Comparison of ENCODE assay signal across 20 cellular contexts in genomic region chr14:55803506-55804197, GRCh38.
DNase-seq lines count a peak whose midpoint lies in the region; ATAC-seq, FAIRE-seq and TF ChIP-seq lines count a peak whose summit lies in the region.
"Had no signal": no experiment of that assay in that cellular context is flagged by ENCODE, and none has a peak within 500 bp of the region (broad histone marks: within the 10 kb centered on the region; RNA-seq: fewer than 3 reads in every experiment).

No MANE protein-coding gene starts in this region.

- peaks cover 10% of the 10 kb centered on the region for H3K9me3 Mint-ChIP-seq in dendritic cell treated with granulocyte-macrophage colony-stimulating factor and Interleukin-4, amounts not matched to agents 40 ng/mL and 50 ng/mL, for 4 days

- peak overlapping the region; percentile 65 for H3K27ac Mint-ChIP-seq in dendritic cell treated with granulocyte-macrophage colony-stimulating factor and Interleukin-4, amounts not matched to agents 40 ng/mL and 50 ng/mL, for 4 days
- H3K27ac Mint-ChIP-seq: activated naive CD8-positive, alpha-beta T cell had no signal

- peak; percentile 85 for DNase-seq in HCT116 (ENCODE audit: low read depth, low spot score)
- DNase-seq in NCI-H69 (lab: John Stamatoyannopoulos, UW), result peak; percentile 52
- no peak for DNase-seq in GM12892 (ENCODE audit: insufficient read length)
- no peak for DNase-seq in left colon
- DNase-seq: CD4-positive, alpha-beta T cell; hippocampal formation; left ventricle myocardium superior; NCI-H2081 treated with DMSO at 0.1 percent for 48 hours; NCI-H774; RPMI8226; stimulated activated CD4-positive, alpha-beta T cell treated with anti-CD3 and anti-CD28 coated beads, Interleukin-4, amount 100 ng/mL, for 24 hours; T1000; transverse colon had no signal

- no peaks in the 10 kb centered on the region for H4K20me1 ChIP-seq in HCT116 (ENCODE audit: insufficient read depth)

- peak; percentile 7; the same call in 1 of the 2 replicates for TF ChIP-seq RAD21 in HCT116 (IDR thresholded peaks at IDR 0.05; ENCODE audit: low read depth)

- intact Hi-C loops in HCT116 (cut with micrococcal nuclease) (loop anchor here (1.0 to 5.0 kb wide), 2 partner anchors 221 to 355 kb away; partner anchors contain the start of gene KTN1), left colon (cut with DNase I, micrococcal nuclease) (no loop called here)
- intact Hi-C loops in dendritic cell treated with granulocyte-macrophage colony-stimulating factor and Interleukin-4, amounts not matched to agents 40 ng/mL and 50 ng/mL, for 4 days (cut with micrococcal nuclease), result no loop called here

- peak overlapping the region; percentile 71 for H3K4me2 ChIP-seq in HCT116 (ENCODE audit: low read length)

- POLR2A ChIA-PET in HCT116 (lab: Charles Lee), result interaction anchor here (0.9 kb wide), 1 partner anchor 9 kb away, joined by 3 read pairs; no protein-coding TSS in a partner anchor

- TF ChIP-seq CTCF in HCT116 (IDR thresholded peaks at IDR 0.05 in 2 of 3, conservative IDR thresholded peaks at IDR 0.05 in 1 of 3; ENCODE audit: borderline replicate concordance in 1 of 3, insufficient read depth in 1 of 3, low read depth in 2 of 3, low read length in 2 of 3), result no peak

- TF ChIP-seq POLR2A in HCT116 (IDR thresholded peaks at IDR 0.05; ENCODE audit: borderline replicate concordance, extremely low read depth, insufficient read depth, insufficient read length), result no peak
- TF ChIP-seq POLR2A in GM12892 (IDR thresholded peaks at IDR 0.05; ENCODE audit: low read depth, low read length), result no peak

- peak; percentile 48 for ATAC-seq in HCT116
- ATAC-seq in left colon, result no peak
- ATAC-seq in HG02973 (IDR thresholded peaks at IDR 0.05; ENCODE audit: unreplicated experiment), result no peak
- ATAC-seq: left ventricle myocardium superior, sciatic nerve had no signal

- peaks cover 4% of the 10 kb centered on the region for H3K27me3 Mint-ChIP-seq in dendritic cell treated with granulocyte-macrophage colony-stimulating factor and Interleukin-4, amounts not matched to agents 40 ng/mL and 50 ng/mL, for 4 days
- H3K27me3 Mint-ChIP-seq: activated naive CD8-positive, alpha-beta T cell; CD4-positive, alpha-beta T cell had no signal

- no peaks in the 10 kb centered on the region for H3K79me2 ChIP-seq in HCT116 (ENCODE audit: insufficient read depth, low read length)

- H3K4me1 ChIP-seq in HCT116 (ENCODE audit: control insufficient read depth in 1 of 2, insufficient read depth in 2 of 2, low read length in 2 of 2) (peaks cover 58 to 77% of the 10 kb centered on the region in 2 experiments), muscle layer of duodenum (ENCODE audit: control insufficient read depth in 1 of 2, insufficient read depth in 2 of 2, low read length in 2 of 2) (no peaks in the 10 kb centered on the region)

- peaks cover 9% of the 10 kb centered on the region for H3K36me3 Mint-ChIP-seq in dendritic cell treated with granulocyte-macrophage colony-stimulating factor and Interleukin-4, amounts not matched to agents 40 ng/mL and 50 ng/mL, for 4 days (ENCODE audit: low read depth)

- peaks cover 45% of the 10 kb centered on the region for H3K4me1 Mint-ChIP-seq in dendritic cell treated with granulocyte-macrophage colony-stimulating factor and Interleukin-4, amounts not matched to agents 40 ng/mL and 50 ng/mL, for 4 days (ENCODE audit: low read depth)

- no peaks in the 10 kb centered on the region for H3K27me3 ChIP-seq in HCT116 (ENCODE audit: insufficient read depth, low read length)
- H3K27me3 ChIP-seq in muscle layer of duodenum (ENCODE audit: low read depth, low read length), result no peaks in the 10 kb centered on the region
- H3K27me3 ChIP-seq: transverse colon had no signal

- H3K4me3 ChIP-seq in HCT116 (replicated peaks in 1 of 2; ENCODE audit: low read depth in 1 of 2, low read length in 2 of 2) (peak overlapping the region; percentile 15 to 29), muscle layer of duodenum (ENCODE audit: low read depth in 1 of 2, low read length in 2 of 2) (no peak overlapping the region)
- H3K4me3 ChIP-seq: transverse colon had no signal

- H3K27ac ChIP-seq in HCT116 (ENCODE audit: low read depth, low read length), result peak overlapping the region; percentile 91
- peak overlapping the region; percentile 28 for H3K27ac ChIP-seq in muscle layer of duodenum (ENCODE audit: low read length)
- H3K27ac ChIP-seq: HL-60 had no signal

- RAD21 ChIA-PET in HCT116 (lab: Charles Lee; ENCODE audit: low non-redundant PET in 1 of 2, low total read pairs in 2 of 2, uncharacterized antibody in 2 of 2, unreplicated experiment in 2 of 2), result interaction anchor here in 1 of 2 experiments (0.6 to 1.4 kb wide), 2 partner anchors 9 to 38 kb away, joined by 3 read pairs; no protein-coding TSS in a partner anchor

- H3K4me3 Mint-ChIP-seq in dendritic cell treated with granulocyte-macrophage colony-stimulating factor and Interleukin-4, amounts not matched to agents 40 ng/mL and 50 ng/mL, for 4 days, result no peak overlapping the region
- H3K4me3 Mint-ChIP-seq: activated naive CD8-positive, alpha-beta T cell; CD4-positive, alpha-beta T cell had no signal

- CTCF ChIA-PET in HCT116 (lab: Charles Lee), result interaction anchor here (1.1 to 1.7 kb wide), 2 partner anchors 10 to 11 kb away, joined by 3 read pairs; no protein-coding TSS in a partner anchor

- no peaks in the 10 kb centered on the region for H3K9me2 ChIP-seq in HCT116 (ENCODE audit: insufficient read depth)

- peak overlapping the region; percentile 32 for H3K9ac ChIP-seq in HCT116 (ENCODE audit: low read length)

- no peak for FAIRE-seq in GM12892 (lab: Jason Lieb, UNC)
- FAIRE-seq: GM12891 had no signal

- H3K36me3 ChIP-seq in HCT116 (ENCODE audit: control insufficient read depth in 1 of 2, insufficient read depth in 2 of 2, low read length in 2 of 2) (no peaks in the 10 kb centered on the region), muscle layer of duodenum (ENCODE audit: control insufficient read depth in 1 of 2, insufficient read depth in 2 of 2, low read length in 2 of 2) (no peaks in the 10 kb centered on the region)
- H3K36me3 ChIP-seq: transverse colon had no signal

- no TSS peak for BruUV-seq in HCT116 (replicated peaks; lab: Mats Ljungman, UMichigan)

- H2AFZ ChIP-seq in HCT116 (ENCODE audit: low read depth, low read length, poor library complexity, severe bottlenecking), result peak overlapping the region; percentile 82

- no peaks in the 10 kb centered on the region for H3K9me3 ChIP-seq in HCT116 (ENCODE audit: control insufficient read depth in 1 of 2, insufficient read depth in 1 of 2, low read depth in 1 of 2, low read length in 2 of 2)
- H3K9me3 ChIP-seq in muscle layer of duodenum (ENCODE audit: control insufficient read depth in 1 of 2, low read length in 2 of 2), result no peaks in the 10 kb centered on the region
- H3K9me3 ChIP-seq: transverse colon had no signal

TF ChIP-seq in HCT116, 20 proteins besides CTCF, POLR2A, EP300 and RAD21 (continues in another document):
- TF ChIP-seq SP1 (IDR thresholded peaks at IDR 0.05; ENCODE audit: low read depth) (peak; percentile 84), EZH2phosphoT487 (IDR thresholded peaks at IDR 0.05; ENCODE audit: borderline replicate concordance) (no peak), FOSL1 (IDR thresholded peaks at IDR 0.05; ENCODE audit: low read depth) (peak; percentile 51), ZFX (IDR thresholded peaks at IDR 0.05) (no peak), MAX (IDR thresholded peaks at IDR 0.05) (0 out of 2 replicates have a peak, but pooled peaks have one; percentile 9), SRF (IDR thresholded peaks at IDR 0.05; ENCODE audit: low read depth) (no peak), CBX3 (IDR thresholded peaks at IDR 0.05; ENCODE audit: low read depth) (no peak), CEBPB (IDR thresholded peaks at IDR 0.05; ENCODE audit: low read depth) (peak; percentile 66; the same call in 1 of the 2 replicates), YY1 (IDR thresholded peaks at IDR 0.05; ENCODE audit: extremely low read depth, insufficient replicate concordance, low read depth, low read length) (no peak)
- TF ChIP-seq, protein P1, sequence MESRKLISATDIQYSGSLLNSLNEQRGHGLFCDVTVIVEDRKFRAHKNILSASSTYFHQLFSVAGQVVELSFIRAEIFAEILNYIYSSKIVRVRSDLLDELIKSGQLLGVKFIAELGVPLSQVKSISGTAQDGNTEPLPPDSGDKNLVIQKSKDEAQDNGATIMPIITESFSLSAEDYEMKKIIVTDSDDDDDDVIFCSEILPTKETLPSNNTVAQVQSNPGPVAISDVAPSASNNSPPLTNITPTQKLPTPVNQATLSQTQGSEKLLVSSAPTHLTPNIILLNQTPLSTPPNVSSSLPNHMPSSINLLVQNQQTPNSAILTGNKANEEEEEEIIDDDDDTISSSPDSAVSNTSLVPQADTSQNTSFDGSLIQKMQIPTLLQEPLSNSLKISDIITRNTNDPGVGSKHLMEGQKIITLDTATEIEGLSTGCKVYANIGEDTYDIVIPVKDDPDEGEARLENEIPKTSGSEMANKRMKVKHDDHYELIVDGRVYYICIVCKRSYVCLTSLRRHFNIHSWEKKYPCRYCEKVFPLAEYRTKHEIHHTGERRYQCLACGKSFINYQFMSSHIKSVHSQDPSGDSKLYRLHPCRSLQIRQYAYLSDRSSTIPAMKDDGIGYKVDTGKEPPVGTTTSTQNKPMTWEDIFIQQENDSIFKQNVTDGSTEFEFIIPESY (IDR thresholded peaks at IDR 0.05; ENCODE audit: extremely low read depth, insufficient replicate concordance, low read length), result no peak

Comparison
In these comparisons a context has a peak if more than half of its experiments do, and no peak if none do; other contexts are left out.
1. DNase-seq: peak in HCT116 (single experiment) and NCI-H69 (single experiment); none in GM12892 (single experiment) and left colon (0 of 2).
2. H3K4me3 ChIP-seq: peak in HCT116 (2 of 2); none in muscle layer of duodenum (0 of 2).